ENCODE assay signal across 13 cellular contexts in the genomic region with DNA sequence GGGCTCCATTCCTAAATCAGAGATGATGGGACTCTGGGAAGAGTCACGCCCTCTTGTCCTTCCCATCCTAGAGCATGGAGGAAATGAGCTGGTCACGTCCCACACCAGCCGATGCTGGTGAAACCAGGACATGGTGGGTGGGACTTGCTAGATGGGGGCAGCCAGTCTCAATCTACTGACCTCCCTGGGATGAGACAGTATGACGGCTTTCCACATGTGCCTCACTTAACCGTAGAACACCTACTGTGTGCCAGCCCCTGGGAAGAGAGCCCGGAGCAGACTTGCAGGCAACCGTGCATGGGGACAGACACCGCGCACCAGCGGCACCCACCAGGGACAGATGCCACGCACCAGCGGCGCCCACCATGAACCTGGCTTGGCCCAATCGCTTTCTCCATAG. TPM values are rescaled to one million over a fixed set of nuclear protein-coding genes. Genes with fewer than 3 reads are reported as not detected.
A peak's percentile ranks its signal among the peaks of the same experiment; 100 is the strongest.
DNase-seq lines count a peak whose midpoint lies in the region; TF ChIP-seq lines count a peak whose summit lies in the region.
"Had no signal": no experiment of that assay in that cellular context is flagged by ENCODE, and none has a peak within 500 bp of the region (broad histone marks: within the 10 kb centered on the region; RNA-seq: fewer than 3 reads in every experiment).

No MANE protein-coding gene starts in this region.

- H3K27ac ChIP-seq in HUES64 (ENCODE audit: low read depth, low read length) (no peak overlapping the region), endodermal cell (ENCODE audit: low read depth, low read length) (no peak overlapping the region), muscle layer of colon (ENCODE audit: low read depth, low read length) (peak overlapping the region; percentile 93), temporal lobe (ENCODE audit: low read depth, low read length) (peak overlapping the region; percentile 88)
- H3K27ac ChIP-seq: KMS-11 had no signal

- H3K27me3 Mint-ChIP-seq in endodermal cell (ENCODE audit: insufficient read depth) = peaks cover 91% of the 10 kb centered on the region

- peak overlapping the region; percentile 60; the same call in 1 of the 2 replicates for H3K4me3 ChIP-seq in HUES64 (ENCODE audit: low read length)
- no peak overlapping the region for H3K4me3 ChIP-seq in endodermal cell (ENCODE audit: low read length)
- H3K4me3 ChIP-seq in muscle layer of colon (ENCODE audit: low read depth in 1 of 2, low read length in 2 of 2) = peak overlapping the region in 1 of 2 donors; percentile 61

- H3K36me3 ChIP-seq in HUES64 (ENCODE audit: insufficient read depth, low read length) = no peaks in the 10 kb centered on the region
- H3K36me3 ChIP-seq in endodermal cell (ENCODE audit: control insufficient read depth, insufficient read depth, low read length) = no peaks in the 10 kb centered on the region
- no peaks in the 10 kb centered on the region for H3K36me3 ChIP-seq in muscle layer of colon (ENCODE audit: insufficient read depth, low read length)

- TF ChIP-seq CTCF in endodermal cell (conservative IDR thresholded peaks at IDR 0.05) = no peak

- H3K4me3 Mint-ChIP-seq in endodermal cell = peak overlapping the region; percentile 46

- peaks cover 13% of the 10 kb centered on the region for H3K4me1 Mint-ChIP-seq in endodermal cell

- H3K27me3 ChIP-seq in HUES64 (ENCODE audit: insufficient read depth, low read length) (peaks cover 31% of the 10 kb centered on the region), endodermal cell (ENCODE audit: control insufficient read depth, insufficient read depth, low read length, poor library complexity, severe bottlenecking) (peaks cover 91% of the 10 kb centered on the region), muscle layer of colon (ENCODE audit: control insufficient read depth in 1 of 2, insufficient read depth in 2 of 2, low read length in 2 of 2) (no peaks in the 10 kb centered on the region)

- H3K9me3 Mint-ChIP-seq in endodermal cell = no peaks in the 10 kb centered on the region

- H3K9me3 ChIP-seq in HUES64 (ENCODE audit: insufficient read depth, low read depth, low read length) (no peaks in the 10 kb centered on the region), endodermal cell (ENCODE audit: control insufficient read depth, low read length) (no peaks in the 10 kb centered on the region), muscle layer of colon (ENCODE audit: low read length) (no peaks in the 10 kb centered on the region)

- no peak overlapping the region for H3K27ac Mint-ChIP-seq in endodermal cell

- H3K36me3 Mint-ChIP-seq in endodermal cell (ENCODE audit: low read depth) = no peaks in the 10 kb centered on the region

- DNase-seq in endodermal cell = no peak
- no peak for DNase-seq in SIG-M5 treated with dmso at 0.1 percent for 504 hours (lab: John Stamatoyannopoulos, UW; ENCODE audit: unreplicated experiment)
- no peak for DNase-seq in GM03348 (ENCODE audit: low spot score)
- no peak for DNase-seq in putamen (ENCODE audit: low spot score)
- no peak for DNase-seq in D341Med (ENCODE audit: low spot score)
- DNase-seq: NCI-H524 treated with DMSO at 0.1 percent for 48 hours; stimulated activated CD4-positive, alpha-beta T cell treated with anti-CD3 and anti-CD28 coated beads, Interleukin-4, amount 100 ng/mL, for 24 hours had no signal

- H3K4me1 ChIP-seq in HUES64 (ENCODE audit: insufficient read depth, low read length) = peaks cover 32% of the 10 kb centered on the region
- H3K4me1 ChIP-seq in endodermal cell (ENCODE audit: control insufficient read depth, insufficient read depth, low read length) = peaks cover 16% of the 10 kb centered on the region
- peaks cover 70% of the 10 kb centered on the region for H3K4me1 ChIP-seq in muscle layer of colon (ENCODE audit: insufficient read depth, low read length)

- 76% methylated on average over 14 of the region's 14 CpGs for WGBS in HUES64
- 86 to 88% methylated on average over 10 to 14 of the region's 14 CpGs for WGBS in endodermal cell (ENCODE audit: insufficient coverage in 1 of 2, insufficient read length in 1 of 2), 2 experiments

- H3K9ac ChIP-seq in HUES64 (ENCODE audit: low read depth, low read length) (no peak overlapping the region), endodermal cell (ENCODE audit: extremely low read depth, low read length, poor library complexity, severe bottlenecking) (no peak overlapping the region), muscle layer of colon (ENCODE audit: low read length) (peak overlapping the region; percentile 65)
- H3K9ac ChIP-seq: KMS-11 had no signal

RNA-seq across cellular contexts. Expression of gene OSBPL5, which starts 3.8 kb away (rescaled TPM):
- polyA plus RNA-seq in HUES64 (2013, experiment 1 of 2) = 6.1 TPM
- polyA plus RNA-seq in HUES64 (2013, experiment 2 of 2) = 7.2 TPM
- total RNA-seq in endodermal cell (1 to 10 TPM; 1.2 to 4.8 TPM), temporal lobe (25.8 TPM)
- polyA plus RNA-seq in endodermal cell (2013, experiment 1 of 2) = 15.4 TPM
- 16.4 TPM for polyA plus RNA-seq in endodermal cell (2013, experiment 2 of 2)

RNA-seq across cellular contexts. Expression of gene MRGPRG, which starts 57.3 kb away (rescaled TPM):
- polyA plus RNA-seq in HUES64 (2013, experiment 1 of 2) = not detected
- polyA plus RNA-seq in HUES64 (2013, experiment 2 of 2) = not detected
- total RNA-seq in endodermal cell = not detected
- polyA plus RNA-seq in endodermal cell (2013, experiment 1 of 2) = not detected
- polyA plus RNA-seq in endodermal cell (2013, experiment 2 of 2) = not detected
- total RNA-seq in temporal lobe = not detected
- total RNA-seq: dermis microvascular lymphatic vessel endothelial cell had no signal
- polyA plus RNA-seq: keratinocyte had no signal

Comparison
In these comparisons a context has a peak if more than half of its experiments do, and no peak if none do; other contexts are left out.
1. H3K27ac ChIP-seq: peak in muscle layer of colon (single experiment) and temporal lobe (single experiment); none in HUES64 (single experiment) and endodermal cell (single experiment).